In genomic region chr9:34450644-34451043, GRCh38 we compare ENCODE assay signal across 15 cellular contexts. TPM values are rescaled to one million over a fixed set of nuclear protein-coding genes. Genes with fewer than 3 reads are reported as not detected.
"Had no signal": no experiment of that assay in that cellular context is flagged by ENCODE, and none has a peak within 500 bp of the region (broad histone marks: within the 10 kb centered on the region; RNA-seq: fewer than 3 reads in every experiment).

No MANE protein-coding gene starts in this region.

- H3K27ac ChIP-seq: lower lobe of right lung, neutrophil had no signal

- H3K4me3 Mint-ChIP-seq: immature natural killer cell, memory B cell had no signal

- H3K9me3 ChIP-seq: left lung, lower lobe of right lung, neutrophil had no signal

- H3K9me3 Mint-ChIP-seq: immature natural killer cell, memory B cell had no signal

- H3K36me3 Mint-ChIP-seq: immature natural killer cell had no signal

- H3K27ac Mint-ChIP-seq: immature natural killer cell, memory B cell had no signal

- ATAC-seq: left lung, lower lobe of right lung had no signal

- H3K27me3 ChIP-seq: left lung, neutrophil had no signal

- H3K27me3 Mint-ChIP-seq: memory B cell had no signal

- H3K36me3 ChIP-seq: left lung, lower lobe of right lung, neutrophil had no signal

- H3K4me3 ChIP-seq: left lung, lower lobe of right lung had no signal

- DNase-seq: central memory CD4-positive, alpha-beta T cell; effector memory CD4-positive, alpha-beta T cell; erythroblast; foreskin melanocyte; immature natural killer cell; left lung; lower lobe of right lung; midbrain; small intestine; stimulated activated CD4-positive, alpha-beta T cell treated with anti-CD3 and anti-CD28 coated beads, Interleukin-12 subunit alpha, Interleukin-12 subunit beta, amount 100 ng/mL, for 4 hours; stimulated activated naive CD4-positive, alpha-beta T cell treated with Interleukin-2 at 50 U/mL for 16 hours had no signal

RNA-seq across cellular contexts. Expression of gene DNAI1, which starts 8.0 kb away (rescaled TPM):
- total RNA-seq: glomerular endothelial cell, pulmonary artery endothelial cell had no signal
- polyA plus RNA-seq: immature natural killer cell, small intestine had no signal
